Comparison of ENCODE assay signal across 1 cellular context in the genomic region with DNA sequence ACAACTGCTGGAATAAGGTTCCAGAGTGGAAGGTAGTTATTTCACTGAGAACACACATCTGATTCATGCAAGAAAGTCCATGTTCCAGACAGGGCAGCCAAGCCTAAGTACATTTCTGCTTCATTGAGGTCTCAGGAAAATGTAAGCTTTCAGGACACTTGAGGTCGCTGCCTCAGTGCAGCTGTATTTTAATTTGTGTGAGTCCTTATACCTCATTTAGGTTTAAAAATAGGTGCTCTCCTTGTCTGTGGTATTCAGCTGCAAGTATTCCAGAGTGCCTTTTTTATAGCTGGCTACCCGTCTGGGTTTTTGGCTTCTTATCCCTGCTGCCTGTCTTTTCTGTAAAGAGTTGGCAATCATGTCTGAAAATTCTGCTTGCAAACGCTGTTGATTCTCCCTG.
TF ChIP-seq lines count a peak whose summit lies in the region.

No MANE protein-coding gene starts in this region.

TF ChIP-seq in GM12878, 131 proteins besides CTCF, POLR2A, EP300 and RAD21 (continued from another document):
- TF ChIP-seq, protein P1, sequence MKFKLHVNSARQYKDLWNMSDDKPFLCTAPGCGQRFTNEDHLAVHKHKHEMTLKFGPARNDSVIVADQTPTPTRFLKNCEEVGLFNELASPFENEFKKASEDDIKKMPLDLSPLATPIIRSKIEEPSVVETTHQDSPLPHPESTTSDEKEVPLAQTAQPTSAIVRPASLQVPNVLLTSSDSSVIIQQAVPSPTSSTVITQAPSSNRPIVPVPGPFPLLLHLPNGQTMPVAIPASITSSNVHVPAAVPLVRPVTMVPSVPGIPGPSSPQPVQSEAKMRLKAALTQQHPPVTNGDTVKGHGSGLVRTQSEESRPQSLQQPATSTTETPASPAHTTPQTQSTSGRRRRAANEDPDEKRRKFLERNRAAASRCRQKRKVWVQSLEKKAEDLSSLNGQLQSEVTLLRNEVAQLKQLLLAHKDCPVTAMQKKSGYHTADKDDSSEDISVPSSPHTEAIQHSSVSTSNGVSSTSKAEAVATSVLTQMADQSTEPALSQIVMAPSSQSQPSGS (IDR thresholded peaks at IDR 0.05; ENCODE audit: low read length), result no peak
- TF ChIP-seq, protein P2, sequence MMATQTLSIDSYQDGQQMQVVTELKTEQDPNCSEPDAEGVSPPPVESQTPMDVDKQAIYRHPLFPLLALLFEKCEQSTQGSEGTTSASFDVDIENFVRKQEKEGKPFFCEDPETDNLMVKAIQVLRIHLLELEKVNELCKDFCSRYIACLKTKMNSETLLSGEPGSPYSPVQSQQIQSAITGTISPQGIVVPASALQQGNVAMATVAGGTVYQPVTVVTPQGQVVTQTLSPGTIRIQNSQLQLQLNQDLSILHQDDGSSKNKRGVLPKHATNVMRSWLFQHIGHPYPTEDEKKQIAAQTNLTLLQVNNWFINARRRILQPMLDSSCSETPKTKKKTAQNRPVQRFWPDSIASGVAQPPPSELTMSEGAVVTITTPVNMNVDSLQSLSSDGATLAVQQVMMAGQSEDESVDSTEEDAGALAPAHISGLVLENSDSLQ (IDR thresholded peaks at IDR 0.05), result no peak
